1 cellular context compared by ENCODE assay signal in the genomic region with DNA sequence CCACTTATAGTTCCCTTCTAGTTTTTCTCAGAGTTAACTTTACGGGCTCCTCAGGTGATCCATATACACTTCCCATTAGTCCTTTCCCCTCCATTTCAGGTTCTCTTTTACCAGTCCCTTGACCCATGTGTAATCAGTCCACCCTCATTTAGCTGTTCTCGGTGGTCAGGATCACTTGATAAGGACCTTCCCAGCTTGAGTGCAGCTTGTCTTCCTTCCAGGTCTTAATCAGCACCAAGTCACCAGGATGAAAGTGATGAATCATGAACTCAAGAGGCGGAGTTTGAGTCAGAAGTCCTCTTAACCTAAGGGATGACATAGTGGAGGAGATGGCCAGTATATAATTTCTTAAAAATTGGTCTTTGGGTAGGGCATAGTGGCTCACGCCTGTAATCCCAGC.
TF ChIP-seq lines count a peak whose summit lies in the region.

No MANE protein-coding gene starts in this region.

TF ChIP-seq in K562, 482 proteins besides CTCF, POLR2A, EP300 and RAD21 (continued from another document and continues in another):
- peak; percentile 42 to 91; a peak in 3 of 4 replicates for TF ChIP-seq RCOR1 (IDR thresholded peaks at IDR 0.05; ENCODE audit: borderline replicate concordance in 1 of 2, low read depth in 2 of 2, low read length in 2 of 2)
- no peak for TF ChIP-seq PTTG1 (tag; IDR thresholded peaks at IDR 0.05; ENCODE audit: low read depth)
- TF ChIP-seq, protein P1, sequence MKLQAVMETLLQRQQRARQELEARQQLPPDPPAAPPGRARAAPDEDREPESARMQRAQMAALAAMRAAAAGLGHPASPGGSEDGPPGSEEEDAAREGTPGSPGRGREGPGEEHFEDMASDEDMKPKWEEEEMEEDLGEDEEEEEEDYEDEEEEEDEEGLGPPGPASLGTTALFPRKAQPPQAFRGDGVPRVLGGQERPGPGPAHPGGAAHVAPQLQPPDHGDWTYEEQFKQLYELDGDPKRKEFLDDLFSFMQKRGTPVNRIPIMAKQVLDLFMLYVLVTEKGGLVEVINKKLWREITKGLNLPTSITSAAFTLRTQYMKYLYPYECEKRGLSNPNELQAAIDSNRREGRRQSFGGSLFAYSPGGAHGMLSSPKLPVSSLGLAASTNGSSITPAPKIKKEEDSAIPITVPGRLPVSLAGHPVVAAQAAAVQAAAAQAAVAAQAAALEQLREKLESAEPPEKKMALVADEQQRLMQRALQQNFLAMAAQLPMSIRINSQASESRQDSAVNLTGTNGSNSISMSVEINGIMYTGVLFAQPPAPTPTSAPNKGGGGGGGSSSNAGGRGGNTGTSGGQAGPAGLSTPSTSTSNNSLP (IDR thresholded peaks at IDR 0.05; ENCODE audit: borderline replicate concordance, low read depth, low read length), result peak; percentile 85; the same call in 1 of the 2 replicates
- TF ChIP-seq MYC (IDR thresholded peaks at IDR 0.05; ENCODE audit: low read depth, low read length), result peak; percentile 24; the same call in 1 of the 2 replicates
- TF ChIP-seq MYC (CRISPR knock-in tag; IDR thresholded peaks at IDR 0.05; ENCODE audit: borderline replicate concordance, low read depth), result no peak
- 0 out of 2 replicates have a peak, but pooled peaks have one; percentile 26 for TF ChIP-seq ZNF175 (CRISPR knock-in tag; IDR thresholded peaks at IDR 0.05; ENCODE audit: low read depth)
- TF ChIP-seq, protein P2, sequence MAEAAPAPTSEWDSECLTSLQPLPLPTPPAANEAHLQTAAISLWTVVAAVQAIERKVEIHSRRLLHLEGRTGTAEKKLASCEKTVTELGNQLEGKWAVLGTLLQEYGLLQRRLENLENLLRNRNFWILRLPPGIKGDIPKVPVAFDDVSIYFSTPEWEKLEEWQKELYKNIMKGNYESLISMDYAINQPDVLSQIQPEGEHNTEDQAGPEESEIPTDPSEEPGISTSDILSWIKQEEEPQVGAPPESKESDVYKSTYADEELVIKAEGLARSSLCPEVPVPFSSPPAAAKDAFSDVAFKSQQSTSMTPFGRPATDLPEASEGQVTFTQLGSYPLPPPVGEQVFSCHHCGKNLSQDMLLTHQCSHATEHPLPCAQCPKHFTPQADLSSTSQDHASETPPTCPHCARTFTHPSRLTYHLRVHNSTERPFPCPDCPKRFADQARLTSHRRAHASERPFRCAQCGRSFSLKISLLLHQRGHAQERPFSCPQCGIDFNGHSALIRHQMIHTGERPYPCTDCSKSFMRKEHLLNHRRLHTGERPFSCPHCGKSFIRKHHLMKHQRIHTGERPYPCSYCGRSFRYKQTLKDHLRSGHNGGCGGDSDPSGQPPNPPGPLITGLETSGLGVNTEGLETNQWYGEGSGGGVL (CRISPR knock-in tag; IDR thresholded peaks at IDR 0.05), result no peak
- peak; percentile 92 for TF ChIP-seq ZNF316 (IDR thresholded peaks at IDR 0.05)
- TF ChIP-seq MAFK (IDR thresholded peaks at IDR 0.05; ENCODE audit: low read length), result peak; percentile 77
- TF ChIP-seq SRSF7 (optimal IDR thresholded peaks at IDR 0.05; ENCODE audit: low read depth, low read length), result no peak
- no peak for TF ChIP-seq ATF1 (CRISPR knock-in tag; IDR thresholded peaks at IDR 0.05)
- peak; percentile 33; the same call in 1 of the 2 replicates for TF ChIP-seq ATF1 (tag; IDR thresholded peaks at IDR 0.05)
- TF ChIP-seq ILF3 (IDR thresholded peaks at IDR 0.05; ENCODE audit: borderline replicate concordance), result no peak
- no peak for TF ChIP-seq MIER1 (IDR thresholded peaks at IDR 0.05; ENCODE audit: low read depth)
- TF ChIP-seq SMARCA5 (IDR thresholded peaks at IDR 0.05), result no peak
- TF ChIP-seq CBFA2T2 (conservative IDR thresholded peaks at IDR 0.05), result peak; percentile 88
- TF ChIP-seq RB1 (IDR thresholded peaks at IDR 0.05; ENCODE audit: low read depth), result no peak
- TF ChIP-seq, protein P3, sequence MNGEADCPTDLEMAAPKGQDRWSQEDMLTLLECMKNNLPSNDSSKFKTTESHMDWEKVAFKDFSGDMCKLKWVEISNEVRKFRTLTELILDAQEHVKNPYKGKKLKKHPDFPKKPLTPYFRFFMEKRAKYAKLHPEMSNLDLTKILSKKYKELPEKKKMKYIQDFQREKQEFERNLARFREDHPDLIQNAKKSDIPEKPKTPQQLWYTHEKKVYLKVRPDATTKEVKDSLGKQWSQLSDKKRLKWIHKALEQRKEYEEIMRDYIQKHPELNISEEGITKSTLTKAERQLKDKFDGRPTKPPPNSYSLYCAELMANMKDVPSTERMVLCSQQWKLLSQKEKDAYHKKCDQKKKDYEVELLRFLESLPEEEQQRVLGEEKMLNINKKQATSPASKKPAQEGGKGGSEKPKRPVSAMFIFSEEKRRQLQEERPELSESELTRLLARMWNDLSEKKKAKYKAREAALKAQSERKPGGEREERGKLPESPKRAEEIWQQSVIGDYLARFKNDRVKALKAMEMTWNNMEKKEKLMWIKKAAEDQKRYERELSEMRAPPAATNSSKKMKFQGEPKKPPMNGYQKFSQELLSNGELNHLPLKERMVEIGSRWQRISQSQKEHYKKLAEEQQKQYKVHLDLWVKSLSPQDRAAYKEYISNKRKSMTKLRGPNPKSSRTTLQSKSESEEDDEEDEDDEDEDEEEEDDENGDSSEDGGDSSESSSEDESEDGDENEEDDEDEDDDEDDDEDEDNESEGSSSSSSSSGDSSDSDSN (IDR thresholded peaks at IDR 0.05; ENCODE audit: borderline replicate concordance in 1 of 2, low read depth in 2 of 2, low read length in 2 of 2), result peak in 1 of 2 experiments; percentile 62; a peak in 1 of 4 replicates
- no peak for TF ChIP-seq ZNF830 (CRISPR knock-in tag; IDR thresholded peaks at IDR 0.05)
- TF ChIP-seq SRSF1 (IDR thresholded peaks at IDR 0.05; ENCODE audit: low read depth, low read length), result no peak
- TF ChIP-seq ZBED1 (IDR thresholded peaks at IDR 0.05), result no peak
- no peak for TF ChIP-seq HNRNPL (IDR thresholded peaks at IDR 0.05; ENCODE audit: low read depth, low read length)
- TF ChIP-seq KDM4B (IDR thresholded peaks at IDR 0.05; ENCODE audit: borderline replicate concordance in 2 of 2, low read depth in 1 of 2), result no peak
- no peak for TF ChIP-seq NCOA2 (IDR thresholded peaks at IDR 0.05; ENCODE audit: partially characterized antibody in 2 of 2)
- TF ChIP-seq GATAD2B (IDR thresholded peaks at IDR 0.05; ENCODE audit: borderline replicate concordance), result no peak
- TF ChIP-seq SP2 (IDR thresholded peaks at IDR 0.05; ENCODE audit: extremely low read depth, low read depth, low read length, poor library complexity, severe bottlenecking), result no peak
- peak; percentile 73 for TF ChIP-seq TAL1 (IDR thresholded peaks at IDR 0.05)
- peak; percentile 82 for TF ChIP-seq EHMT2 (IDR thresholded peaks at IDR 0.05)
- TF ChIP-seq, protein P4, sequence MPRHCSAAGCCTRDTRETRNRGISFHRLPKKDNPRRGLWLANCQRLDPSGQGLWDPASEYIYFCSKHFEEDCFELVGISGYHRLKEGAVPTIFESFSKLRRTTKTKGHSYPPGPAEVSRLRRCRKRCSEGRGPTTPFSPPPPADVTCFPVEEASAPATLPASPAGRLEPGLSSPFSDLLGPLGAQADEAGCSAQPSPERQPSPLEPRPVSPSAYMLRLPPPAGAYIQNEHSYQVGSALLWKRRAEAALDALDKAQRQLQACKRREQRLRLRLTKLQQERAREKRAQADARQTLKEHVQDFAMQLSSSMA (CRISPR knock-in tag; IDR thresholded peaks at IDR 0.05), result no peak
- TF ChIP-seq C11orf30 (IDR thresholded peaks at IDR 0.05; ENCODE audit: low read depth), result peak; percentile 92
- TF ChIP-seq, protein P5, sequence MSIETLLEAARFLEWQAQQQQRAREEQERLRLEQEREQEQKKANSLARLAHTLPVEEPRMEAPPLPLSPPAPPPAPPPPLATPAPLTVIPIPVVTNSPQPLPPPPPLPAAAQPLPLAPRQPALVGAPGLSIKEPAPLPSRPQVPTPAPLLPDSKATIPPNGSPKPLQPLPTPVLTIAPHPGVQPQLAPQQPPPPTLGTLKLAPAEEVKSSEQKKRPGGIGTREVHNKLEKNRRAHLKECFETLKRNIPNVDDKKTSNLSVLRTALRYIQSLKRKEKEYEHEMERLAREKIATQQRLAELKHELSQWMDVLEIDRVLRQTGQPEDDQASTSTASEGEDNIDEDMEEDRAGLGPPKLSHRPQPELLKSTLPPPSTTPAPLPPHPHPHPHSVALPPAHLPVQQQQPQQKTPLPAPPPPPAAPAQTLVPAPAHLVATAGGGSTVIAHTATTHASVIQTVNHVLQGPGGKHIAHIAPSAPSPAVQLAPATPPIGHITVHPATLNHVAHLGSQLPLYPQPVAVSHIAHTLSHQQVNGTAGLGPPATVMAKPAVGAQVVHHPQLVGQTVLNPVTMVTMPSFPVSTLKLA (conservative IDR thresholded peaks at IDR 0.05), result peak in 1 of 2 experiments; percentile 45; a peak in 1 of 4 replicates
- TF ChIP-seq NCOA1 (IDR thresholded peaks at IDR 0.05; ENCODE audit: low read depth), result peak; percentile 53; the same call in 1 of the 2 replicates
- TF ChIP-seq NFE2 (IDR thresholded peaks at IDR 0.05; ENCODE audit: low read depth), result peak; percentile 85
- TF ChIP-seq CEBPG (CRISPR knock-in tag; IDR thresholded peaks at IDR 0.05), result no peak
- TF ChIP-seq CEBPG (tag; conservative IDR thresholded peaks at IDR 0.05 in 1 of 2, IDR thresholded peaks at IDR 0.05 in 1 of 2), result no peak
- TF ChIP-seq, protein P6, sequence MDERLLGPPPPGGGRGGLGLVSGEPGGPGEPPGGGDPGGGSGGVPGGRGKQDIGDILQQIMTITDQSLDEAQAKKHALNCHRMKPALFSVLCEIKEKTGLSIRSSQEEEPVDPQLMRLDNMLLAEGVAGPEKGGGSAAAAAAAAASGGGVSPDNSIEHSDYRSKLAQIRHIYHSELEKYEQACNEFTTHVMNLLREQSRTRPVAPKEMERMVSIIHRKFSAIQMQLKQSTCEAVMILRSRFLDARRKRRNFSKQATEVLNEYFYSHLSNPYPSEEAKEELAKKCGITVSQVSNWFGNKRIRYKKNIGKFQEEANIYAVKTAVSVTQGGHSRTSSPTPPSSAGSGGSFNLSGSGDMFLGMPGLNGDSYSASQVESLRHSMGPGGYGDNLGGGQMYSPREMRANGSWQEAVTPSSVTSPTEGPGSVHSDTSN (CRISPR knock-in tag; IDR thresholded peaks at IDR 0.05; ENCODE audit: low read depth), result no peak
- TF ChIP-seq, protein P6 (tag; conservative IDR thresholded peaks at IDR 0.05; ENCODE audit: low read depth), result peak; percentile 64
- TF ChIP-seq CBFA2T3 (IDR thresholded peaks at IDR 0.05), result peak; percentile 94
- peak; percentile 56; the same call in 1 of the 2 replicates for TF ChIP-seq STAT5A (IDR thresholded peaks at IDR 0.05; ENCODE audit: borderline replicate concordance, low read length)
- TF ChIP-seq ETV1 (tag; conservative IDR thresholded peaks at IDR 0.05; ENCODE audit: low read depth), result no peak
- peak; percentile 88 for TF ChIP-seq TEAD4 (IDR thresholded peaks at IDR 0.05; ENCODE audit: low read length)
- TF ChIP-seq TEAD4 (CRISPR knock-in tag; IDR thresholded peaks at IDR 0.05; ENCODE audit: borderline replicate concordance), result no peak
- TF ChIP-seq RFX7 (CRISPR knock-in tag; IDR thresholded peaks at IDR 0.05), result no peak
- TF ChIP-seq MED1 (CRISPR knock-in tag; IDR thresholded peaks at IDR 0.05; ENCODE audit: borderline replicate concordance), result no peak
- TF ChIP-seq MTA2 (IDR thresholded peaks at IDR 0.05; ENCODE audit: low read depth), result 0 out of 2 replicates have a peak, but pooled peaks have one; percentile 53
- TF ChIP-seq, protein P7, sequence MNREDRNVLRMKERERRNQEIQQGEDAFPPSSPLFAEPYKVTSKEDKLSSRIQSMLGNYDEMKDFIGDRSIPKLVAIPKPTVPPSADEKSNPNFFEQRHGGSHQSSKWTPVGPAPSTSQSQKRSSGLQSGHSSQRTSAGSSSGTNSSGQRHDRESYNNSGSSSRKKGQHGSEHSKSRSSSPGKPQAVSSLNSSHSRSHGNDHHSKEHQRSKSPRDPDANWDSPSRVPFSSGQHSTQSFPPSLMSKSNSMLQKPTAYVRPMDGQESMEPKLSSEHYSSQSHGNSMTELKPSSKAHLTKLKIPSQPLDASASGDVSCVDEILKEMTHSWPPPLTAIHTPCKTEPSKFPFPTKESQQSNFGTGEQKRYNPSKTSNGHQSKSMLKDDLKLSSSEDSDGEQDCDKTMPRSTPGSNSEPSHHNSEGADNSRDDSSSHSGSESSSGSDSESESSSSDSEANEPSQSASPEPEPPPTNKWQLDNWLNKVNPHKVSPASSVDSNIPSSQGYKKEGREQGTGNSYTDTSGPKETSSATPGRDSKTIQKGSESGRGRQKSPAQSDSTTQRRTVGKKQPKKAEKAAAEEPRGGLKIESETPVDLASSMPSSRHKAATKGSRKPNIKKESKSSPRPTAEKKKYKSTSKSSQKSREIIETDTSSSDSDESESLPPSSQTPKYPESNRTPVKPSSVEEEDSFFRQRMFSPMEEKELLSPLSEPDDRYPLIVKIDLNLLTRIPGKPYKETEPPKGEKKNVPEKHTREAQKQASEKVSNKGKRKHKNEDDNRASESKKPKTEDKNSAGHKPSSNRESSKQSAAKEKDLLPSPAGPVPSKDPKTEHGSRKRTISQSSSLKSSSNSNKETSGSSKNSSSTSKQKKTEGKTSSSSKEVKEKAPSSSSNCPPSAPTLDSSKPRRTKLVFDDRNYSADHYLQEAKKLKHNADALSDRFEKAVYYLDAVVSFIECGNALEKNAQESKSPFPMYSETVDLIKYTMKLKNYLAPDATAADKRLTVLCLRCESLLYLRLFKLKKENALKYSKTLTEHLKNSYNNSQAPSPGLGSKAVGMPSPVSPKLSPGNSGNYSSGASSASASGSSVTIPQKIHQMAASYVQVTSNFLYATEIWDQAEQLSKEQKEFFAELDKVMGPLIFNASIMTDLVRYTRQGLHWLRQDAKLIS (CRISPR knock-in tag; IDR thresholded peaks at IDR 0.05), result no peak
- TF ChIP-seq ERF (CRISPR knock-in tag; IDR thresholded peaks at IDR 0.05), result no peak
- TF ChIP-seq ZNF217 (CRISPR knock-in tag; IDR thresholded peaks at IDR 0.05), result no peak
- no peak for TF ChIP-seq ZNF282 (CRISPR knock-in tag; IDR thresholded peaks at IDR 0.05)
- no peak for TF ChIP-seq DMBX1 (CRISPR knock-in tag; IDR thresholded peaks at IDR 0.05; ENCODE audit: borderline replicate concordance)
- no peak for TF ChIP-seq SMARCB1 (IDR thresholded peaks at IDR 0.05; ENCODE audit: insufficient read length, low read depth)
- TF ChIP-seq ZFP30 (CRISPR knock-in tag; IDR thresholded peaks at IDR 0.05; ENCODE audit: borderline replicate concordance), result no peak
- TF ChIP-seq SPI1 (IDR thresholded peaks at IDR 0.05; ENCODE audit: borderline replicate concordance, low read depth, low read length), result no peak
- TF ChIP-seq PML (IDR thresholded peaks at IDR 0.05; ENCODE audit: low read length), result peak; percentile 55
